In the genomic region with DNA sequence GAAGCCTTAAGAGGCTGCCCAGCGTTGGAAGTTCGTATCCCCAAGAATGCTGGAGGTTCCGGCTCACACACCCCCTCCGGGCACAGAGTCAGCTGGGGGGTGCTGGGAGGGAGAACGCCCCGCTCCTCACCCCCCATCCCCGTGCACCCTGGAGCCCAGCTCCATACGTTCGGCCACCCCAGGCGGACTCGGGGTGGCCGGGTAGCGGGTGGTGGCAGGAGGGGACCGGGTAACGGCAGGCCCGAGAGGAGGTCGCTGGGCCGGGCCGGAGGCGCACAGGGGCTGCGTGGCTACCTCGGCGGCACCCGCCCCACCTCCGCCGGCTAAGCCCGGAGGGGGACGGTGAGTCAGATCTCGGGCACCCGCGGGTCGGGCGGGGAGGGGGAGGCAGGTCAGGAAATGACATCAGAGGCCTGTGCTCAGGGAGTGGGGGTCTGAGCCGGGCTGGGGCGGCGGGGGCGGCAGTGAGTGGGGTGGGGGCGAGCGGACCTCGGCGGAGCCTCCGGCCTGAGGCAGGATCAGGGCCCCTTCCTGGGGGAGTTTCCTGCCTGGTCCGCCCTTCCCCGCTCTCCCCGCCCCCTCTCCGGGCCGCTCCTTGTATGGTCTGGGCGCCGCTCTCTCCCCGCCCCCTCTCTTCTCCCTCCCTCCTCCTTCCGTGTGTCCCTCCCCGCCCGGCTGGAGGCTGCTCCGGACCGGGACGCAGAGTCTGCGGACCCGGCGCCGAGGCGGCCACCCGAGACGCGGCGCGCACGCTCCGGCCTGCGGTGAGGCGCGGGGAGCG, we compare ENCODE assay signal across 8 cellular contexts. TPM values are rescaled to one million over a fixed set of nuclear protein-coding genes. Genes with fewer than 3 reads are reported as not detected.
DNase-seq lines count a peak whose midpoint lies in the region; ATAC-seq, FAIRE-seq and TF ChIP-seq lines count a peak whose summit lies in the region.

A gene with protein sequence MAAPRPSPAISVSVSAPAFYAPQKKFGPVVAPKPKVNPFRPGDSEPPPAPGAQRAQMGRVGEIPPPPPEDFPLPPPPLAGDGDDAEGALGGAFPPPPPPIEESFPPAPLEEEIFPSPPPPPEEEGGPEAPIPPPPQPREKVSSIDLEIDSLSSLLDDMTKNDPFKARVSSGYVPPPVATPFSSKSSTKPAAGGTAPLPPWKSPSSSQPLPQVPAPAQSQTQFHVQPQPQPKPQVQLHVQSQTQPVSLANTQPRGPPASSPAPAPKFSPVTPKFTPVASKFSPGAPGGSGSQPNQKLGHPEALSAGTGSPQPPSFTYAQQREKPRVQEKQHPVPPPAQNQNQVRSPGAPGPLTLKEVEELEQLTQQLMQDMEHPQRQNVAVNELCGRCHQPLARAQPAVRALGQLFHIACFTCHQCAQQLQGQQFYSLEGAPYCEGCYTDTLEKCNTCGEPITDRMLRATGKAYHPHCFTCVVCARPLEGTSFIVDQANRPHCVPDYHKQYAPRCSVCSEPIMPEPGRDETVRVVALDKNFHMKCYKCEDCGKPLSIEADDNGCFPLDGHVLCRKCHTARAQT (plus strand): TSS at position 700 of the 781 bp plus-strand sequence. CDS start 227 bp downstream, outside the sequence.

- CTCF ChIA-PET in Caco-2 (lab: Charles Lee): interaction anchor here (0.6 to 1.8 kb wide), 16 partner anchors 9 to 140 kb away, joined by 3 to 23 read pairs (median 6); a partner anchor contains a TSS
- CTCF ChIA-PET in PC-3 (lab: Charles Lee): interaction anchor here (0.6 to 1.2 kb wide), 8 partner anchors 9 to 110 kb away, joined by 4 to 12 read pairs (median 5); no protein-coding TSS in a partner anchor

- H3K27ac Mint-ChIP-seq in Caco-2 (ENCODE audit: unreplicated experiment): peak within 1 kb of the TSS; percentile 90

- no peak for FAIRE-seq in HTR-8/SVneo (lab: Jason Lieb, UNC)

- peak within 1 kb of the TSS; percentile 70 for H3K4me3 ChIP-seq in Caco-2 (ENCODE audit: low read depth, low read length)
- peak within 1 kb of the TSS; percentile 96 for H3K4me3 ChIP-seq in PC-3 (ENCODE audit: low read length)
- H3K4me3 ChIP-seq in epithelial cell of proximal tubule (ENCODE audit: low read depth, low read length): peak within 1 kb of the TSS; percentile 97
- H3K4me3 ChIP-seq in mucosa of stomach (ENCODE audit: low read length): peak within 1 kb of the TSS; percentile 91

- H3K9me3 ChIP-seq in Caco-2 (no peaks in the 10 kb centered on the region), PC-3 (ENCODE audit: low read length) (no peaks in the 10 kb centered on the region), mucosa of stomach (ENCODE audit: control insufficient read depth, low read length) (no peaks in the 10 kb centered on the region)

- ATAC-seq in GM21381 (IDR thresholded peaks at IDR 0.05; ENCODE audit: unreplicated experiment) (peak; percentile 73), PC-3 (peak; percentile 67)

- intact Hi-C loops in Caco-2 (cut with micrococcal nuclease; ENCODE audit: unreplicated experiment): loop anchor here (1.0 to 2.0 kb wide), 6 partner anchors 11 to 140 kb away; a partner anchor contains a TSS
- intact Hi-C loops in PC-3 (cut with micrococcal nuclease): loop anchor here (1.0 to 5.0 kb wide), 5 partner anchors 36 to 140 kb away; no protein-coding TSS in a partner anchor

- peak within 1 kb of the TSS; percentile 94 for H3K9ac ChIP-seq in PC-3 (ENCODE audit: low read length)
- H3K9ac ChIP-seq in mucosa of stomach (ENCODE audit: low read length): peak within 1 kb of the TSS; percentile 100

- peaks cover 18% of the 10 kb centered on the region for H3K36me3 Mint-ChIP-seq in Caco-2 (ENCODE audit: insufficient read depth, unreplicated experiment)

- H3K27me3 ChIP-seq in Caco-2 (replicated peaks; ENCODE audit: control insufficient read depth, insufficient read depth, low read length) (no peaks in the 10 kb centered on the region), PC-3 (ENCODE audit: low read length) (no peaks in the 10 kb centered on the region), mucosa of stomach (ENCODE audit: control insufficient read depth, insufficient read depth, low read length) (no peaks in the 10 kb centered on the region)

- no peaks in the 10 kb centered on the region for H3F3A ChIP-seq in PC-3 (ENCODE audit: low read length, unreplicated experiment)

- peaks cover 45% of the 10 kb centered on the region for H3K4me1 ChIP-seq in Caco-2
- peaks cover 50% of the 10 kb centered on the region for H3K4me1 ChIP-seq in PC-3 (ENCODE audit: insufficient read depth, low read length)
- peaks cover 20% of the 10 kb centered on the region for H3K4me1 ChIP-seq in mucosa of stomach (ENCODE audit: control insufficient read depth, insufficient read depth, low read length)

- H2AFZ ChIP-seq in PC-3 (ENCODE audit: low read length): peak within 1 kb of the TSS; percentile 94

- H3K4me2 ChIP-seq in PC-3 (ENCODE audit: low read length): peak within 1 kb of the TSS; percentile 100

- no peaks in the 10 kb centered on the region for H3K27me3 Mint-ChIP-seq in Caco-2 (ENCODE audit: insufficient read depth, unreplicated experiment)

- TF ChIP-seq CTCF in Caco-2 (IDR thresholded peaks at IDR 0.05; ENCODE audit: insufficient read depth in 1 of 2, low read depth in 1 of 2, low read length in 1 of 2, severe bottlenecking in 1 of 2, unreplicated experiment in 1 of 2) (no peak), PC-3 (conservative IDR thresholded peaks at IDR 0.05; ENCODE audit: low read depth, low read length) (no peak), epithelial cell of proximal tubule (conservative IDR thresholded peaks at IDR 0.05; ENCODE audit: low read depth, low read length) (no peak)

- peaks cover 70% of the 10 kb centered on the region for H3K79me2 ChIP-seq in PC-3 (ENCODE audit: low read length)

- H3K27ac ChIP-seq in PC-3 (ENCODE audit: low read length): peak within 1 kb of the TSS; percentile 95

- POLR2A ChIA-PET in Caco-2 (lab: Charles Lee) (interaction anchor here (0.6 to 1.9 kb wide), 5 partner anchors 8 to 140 kb away, joined by 3 to 24 read pairs (median 3); no protein-coding TSS in a partner anchor), PC-3 (lab: Charles Lee; ENCODE audit: unreplicated experiment) (interaction anchor here (0.6 to 1.6 kb wide), 2 partner anchors 46 to 50 kb away, joined by 4 to 14 read pairs; no protein-coding TSS in a partner anchor)

- H3K9me3 Mint-ChIP-seq in Caco-2 (ENCODE audit: unreplicated experiment): no peaks in the 10 kb centered on the region

- BruUV-seq in Caco-2 (replicated peaks; lab: Mats Ljungman, UMichigan) (no TSS peak), PC-3 (replicated peaks; lab: Mats Ljungman, UMichigan) (no TSS peak)

- peaks cover 38% of the 10 kb centered on the region for H4K20me1 ChIP-seq in PC-3 (ENCODE audit: low read length)

- peak; percentile 95 to 97 for DNase-seq in Caco-2
- peak; percentile 86 for DNase-seq in HTR-8/SVneo (ENCODE audit: insufficient read length, low spot score)
- peak; percentile 91 for DNase-seq in PC-3
- peak; percentile 91 for DNase-seq in activated T-cell treated with anti-CD3 and anti-CD28 coated beads, Interleukin-2, amount 50 U/mL, for 1 hour
- no peak for DNase-seq in epithelial cell of proximal tubule (ENCODE audit: low read depth)
- DNase-seq in stimulated activated CD8-positive, alpha-beta memory T cell treated with anti-CD3 and anti-CD28 coated beads, Interleukin-7, amount 100 ng/mL, for 1 hour (ENCODE audit: low read depth in 2 of 2): peak; percentile 74

- H3K36me3 ChIP-seq in Caco-2 (ENCODE audit: control insufficient read depth, insufficient read depth, low read length) (no peaks in the 10 kb centered on the region; the same call in 1 of the 2 replicates), PC-3 (ENCODE audit: low read depth, low read length) (peaks cover 11% of the 10 kb centered on the region; the same call in 1 of the 2 replicates), mucosa of stomach (ENCODE audit: control insufficient read depth, insufficient read depth, low read length) (no peaks in the 10 kb centered on the region)

- peaks cover 14% of the 10 kb centered on the region for H3K4me1 Mint-ChIP-seq in Caco-2 (ENCODE audit: low read depth, unreplicated experiment)

- H3K9me2 ChIP-seq in PC-3 (replicated peaks; ENCODE audit: low read length): no peaks in the 10 kb centered on the region

- peak within 1 kb of the TSS; percentile 85 for H3K4me3 Mint-ChIP-seq in Caco-2 (ENCODE audit: unreplicated experiment)

RNA-seq across cellular contexts. Expression of the gene that starts here (rescaled TPM):
- total RNA-seq in Caco-2 (2022) (147 and 160 TPM in 2 replicates), PC-3 (2014; rRNA removed) (103 and 108 TPM in 2 replicates), epithelial cell of proximal tubule (117 and 152 TPM in 2 replicates)
